In genomic region chr1:209652873-209653401, GRCh38 we compare ENCODE assay signal across 10 cellular contexts. TPM values are rescaled to one million over a fixed set of nuclear protein-coding genes. Genes with fewer than 3 reads are reported as not detected.
DNase-seq lines count a peak whose midpoint lies in the region; ATAC-seq, FAIRE-seq and TF ChIP-seq lines count a peak whose summit lies in the region.
"Had no signal": no experiment of that assay in that cellular context is flagged by ENCODE, and none has a peak within 500 bp of the region (broad histone marks: within the 10 kb centered on the region; RNA-seq: fewer than 3 reads in every experiment).

No MANE protein-coding gene starts in this region.

- no peaks in the 10 kb centered on the region for H3K36me3 Mint-ChIP-seq in GM23338 (ENCODE audit: low read depth)
- H3K36me3 Mint-ChIP-seq in natural killer cell treated with Interleukin-12 subunit alpha and Interleukin-12 subunit beta and Interleukin-15 and Interleukin-18, amount 100 ng/mL, for 72 hours: no peaks in the 10 kb centered on the region
- H3K36me3 Mint-ChIP-seq: activated naive CD4-positive, alpha-beta T cell treated with anti-CD3 and anti-CD28 coated beads, Interleukin-2, amount 50 U/mL, for 24 hours had no signal

- H3K27ac Mint-ChIP-seq in GM23338: no peak overlapping the region
- no peak overlapping the region for H3K27ac Mint-ChIP-seq in natural killer cell treated with Interleukin-12 subunit alpha and Interleukin-12 subunit beta and Interleukin-15 and Interleukin-18, amount 100 ng/mL, for 72 hours
- H3K27ac Mint-ChIP-seq: activated naive CD4-positive, alpha-beta T cell treated with anti-CD3 and anti-CD28 coated beads, Interleukin-2, amount 50 U/mL, for 24 hours had no signal

- ATAC-seq in A549 (peak; percentile 10 to 18; a peak in 3 of 6 replicates), GM23338 (peak; percentile 98)
- no peak for ATAC-seq in natural killer cell treated with Interleukin-12 subunit alpha and Interleukin-12 subunit beta and Interleukin-15 and Interleukin-18, amount 100 ng/mL, for 72 hours

- POLR2A ChIA-PET in A549 (lab: Yijun Ruan, JAX): interaction anchor here (0.6 kb wide), 1 partner anchor 1568 kb away, joined by 3 read pairs; no protein-coding TSS in a partner anchor

- peaks cover 8% of the 10 kb centered on the region for H3K27me3 Mint-ChIP-seq in GM23338 (ENCODE audit: insufficient read depth, low read depth, poor library complexity)
- peaks cover 0 to 2% of the 10 kb centered on the region in 2 donors for H3K27me3 Mint-ChIP-seq in natural killer cell treated with Interleukin-12 subunit alpha and Interleukin-12 subunit beta and Interleukin-15 and Interleukin-18, amount 100 ng/mL, for 72 hours
- H3K27me3 Mint-ChIP-seq: activated naive CD4-positive, alpha-beta T cell treated with anti-CD3 and anti-CD28 coated beads, Interleukin-2, amount 50 U/mL, for 24 hours had no signal

- FAIRE-seq in A549 (lab: Jason Lieb, UNC) (peak; percentile 18), RCC 7860 (lab: Jason Lieb, UNC) (peak; percentile 96)

- peak overlapping the region; percentile 84 for H2AFZ ChIP-seq in GM23338

- CTCF ChIA-PET in A549 (lab: Yijun Ruan, JAX): interaction anchor here (0.8 to 4.2 kb wide), 8 partner anchors 20 to 158 kb away, joined by 3 to 20 read pairs (median 4); no protein-coding TSS in a partner anchor

- H3K36me3 ChIP-seq in GM23338 (ENCODE audit: insufficient read depth): no peaks in the 10 kb centered on the region
- H3K36me3 ChIP-seq: tibial artery had no signal

- no peak for TF ChIP-seq RAD21 in A549 (conservative IDR thresholded peaks at IDR 0.05 in 1 of 2, IDR thresholded peaks at IDR 0.05 in 1 of 2)

- TF ChIP-seq CTCF in A549 (IDR thresholded peaks at IDR 0.05) (no peak), GM23338 (conservative IDR thresholded peaks at IDR 0.05; ENCODE audit: low read depth in 2 of 2) (no peak)

- DNase-seq in A549 (ENCODE audit: low read depth in 1 of 2, low spot score in 1 of 2): peak in 1 of 2 experiments; percentile 60
- peak; percentile 66 for DNase-seq in GM23338 (ENCODE audit: low spot score)
- DNase-seq in RCC 7860 (ENCODE audit: low spot score): peak; percentile 95
- DNase-seq in astrocyte of the hippocampus (ENCODE audit: low read depth, low spot score): peak; percentile 96
- peak; percentile 34 to 63 (median 53) for DNase-seq in stimulated activated CD4-positive, alpha-beta T cell treated with anti-CD3 and anti-CD28 coated beads, TNF-alpha, amount 100 ng/mL, for 48 hours (ENCODE audit: low read depth in 3 of 3)
- DNase-seq in SKM-1 (lab: John Stamatoyannopoulos, UW; ENCODE audit: unreplicated experiment): no peak
- no peak for DNase-seq in natural killer cell treated with Interleukin-12 subunit alpha and Interleukin-12 subunit beta and Interleukin-15 and Interleukin-18, amount 100 ng/mL, for 72 hours (ENCODE audit: low spot score)

- no peaks in the 10 kb centered on the region for H3K9me3 ChIP-seq in A549
- H3K9me3 ChIP-seq: tibial artery had no signal

- peaks cover 17% of the 10 kb centered on the region for H3K4me1 Mint-ChIP-seq in GM23338
- H3K4me1 Mint-ChIP-seq in natural killer cell treated with Interleukin-12 subunit alpha and Interleukin-12 subunit beta and Interleukin-15 and Interleukin-18, amount 100 ng/mL, for 72 hours (ENCODE audit: low read depth in 2 of 2): peaks cover 9 to 19% of the 10 kb centered on the region in 2 donors

- WGBS in A549 (ENCODE audit: missing lambda C conversion rate): 44% methylated on average over 3 of the region's 3 CpGs

- H3K27ac ChIP-seq in A549 (peak overlapping the region; percentile 73 to 81; a peak in 5 of 6 replicates), GM23338 (ENCODE audit: low read depth) (no peak overlapping the region), layer of hippocampus (ENCODE audit: low read depth, low read length) (peak overlapping the region; percentile 21)
- H3K27ac ChIP-seq: tibial artery had no signal

- no peak overlapping the region for H3K4me3 Mint-ChIP-seq in GM23338
- H3K4me3 Mint-ChIP-seq in natural killer cell treated with Interleukin-12 subunit alpha and Interleukin-12 subunit beta and Interleukin-15 and Interleukin-18, amount 100 ng/mL, for 72 hours: no peak overlapping the region
- H3K4me3 Mint-ChIP-seq: activated naive CD4-positive, alpha-beta T cell treated with anti-CD3 and anti-CD28 coated beads, Interleukin-2, amount 50 U/mL, for 24 hours had no signal

- H4K20me1 ChIP-seq in GM23338 (replicated peaks; ENCODE audit: insufficient read depth): no peaks in the 10 kb centered on the region

- H3K4me3 ChIP-seq in A549 (no peak overlapping the region), GM23338 (no peak overlapping the region)
- H3K4me3 ChIP-seq: tibial artery had no signal

- TF ChIP-seq EP300 in A549 (IDR thresholded peaks at IDR 0.05): no peak

- no peaks in the 10 kb centered on the region; the same call in 2 of the 3 replicates for H3K9me3 Mint-ChIP-seq in GM23338
- H3K9me3 Mint-ChIP-seq in natural killer cell treated with Interleukin-12 subunit alpha and Interleukin-12 subunit beta and Interleukin-15 and Interleukin-18, amount 100 ng/mL, for 72 hours: no peaks in the 10 kb centered on the region
- H3K9me3 Mint-ChIP-seq: activated naive CD4-positive, alpha-beta T cell treated with anti-CD3 and anti-CD28 coated beads, Interleukin-2, amount 50 U/mL, for 24 hours had no signal

- H3K4me1 ChIP-seq in A549: peaks cover 71% of the 10 kb centered on the region
- H3K4me1 ChIP-seq in GM23338 (ENCODE audit: insufficient read depth): peaks cover 7% of the 10 kb centered on the region

- H3F3A ChIP-seq in GM23338 (replicated peaks; ENCODE audit: low read depth): no peaks in the 10 kb centered on the region

- no peaks in the 10 kb centered on the region for H3K9me2 ChIP-seq in GM23338 (ENCODE audit: insufficient read depth)

- no peaks in the 10 kb centered on the region for H3K27me3 ChIP-seq in GM23338 (ENCODE audit: insufficient read depth)
- H3K27me3 ChIP-seq in layer of hippocampus (ENCODE audit: control insufficient read depth, insufficient read depth, low read length): no peaks in the 10 kb centered on the region

- peak overlapping the region; percentile 73 for H3K4me2 ChIP-seq in A549
- 0 out of 2 replicates have a peak overlapping the region, but pooled peaks have one; percentile 1 for H3K4me2 ChIP-seq in GM23338

- H3K79me2 ChIP-seq in GM23338 (replicated peaks; ENCODE audit: insufficient read depth): no peaks in the 10 kb centered on the region

- no peak for TF ChIP-seq POLR2A in A549 (IDR thresholded peaks at IDR 0.05; ENCODE audit: low read length)

TF ChIP-seq in GM23338, 12 proteins besides CTCF, POLR2A, EP300 and RAD21 (continues in another document):
- no peak for TF ChIP-seq EZH2 (IDR thresholded peaks at IDR 0.05; ENCODE audit: low read depth, unreplicated experiment)

RNA-seq across cellular contexts. Expression of gene LAMB3, which starts 0.7 kb away (rescaled TPM):
- polyA plus RNA-seq in A549 (2011; rRNA removed): 7.3 and 11.6 TPM in 2 replicates
- 5.8 and 6.5 TPM in 2 replicates for polyA plus RNA-seq in A549 (2012; cell fraction: cytosol; rRNA removed)
- 19.8 and 28.4 TPM in 2 replicates for polyA plus RNA-seq in A549 (2012; cell fraction: nucleus; rRNA removed)
- 8.1 to 11.1 TPM (median 9.1 TPM) in 3 replicates for polyA plus RNA-seq in A549 (2017; fragmentation: RNase III; extraction: RNeasy Plus Mini Kit Qiagen cat#74134 plus additional on column Dnase treatment)
- 15.0 and 19.3 TPM in 2 replicates for polyA minus RNA-seq in A549 (2011; rRNA and poly(A)+ RNA removed)
- 0.52 and 0.93 TPM in 2 replicates for total RNA-seq in GM23338 (2014; rRNA removed; shearing (Covaris generic))
- 0.05 and 0.19 TPM in 2 replicates for polyA plus RNA-seq in GM23338 (2016; fragmentation: Nextera tagmentation; extraction: Ambion mirVana)
- total RNA-seq in natural killer cell treated with Interleukin-12 subunit alpha and Interleukin-12 subunit beta and Interleukin-15 and Interleukin-18, amount 100 ng/mL, for 72 hours: 1 to 10 TPM; 1.1 to 1.2 TPM

RNA-seq across cellular contexts. Expression of gene G0S2, which starts 22.3 kb away (rescaled TPM):
- polyA plus RNA-seq in A549 (2011; rRNA removed) (1.0 and 1.1 TPM in 2 replicates), A549 (2017; fragmentation: RNase III; extraction: RNeasy Plus Mini Kit Qiagen cat#74134 plus additional on column Dnase treatment) (2.5 to 3.3 TPM (median 3.0 TPM) in 3 replicates), GM23338 (2016; fragmentation: Nextera tagmentation; extraction: Ambion mirVana) (6.0 and 8.2 TPM in 2 replicates)
- polyA plus RNA-seq in A549 (2012; cell fraction: cytosol; rRNA removed): 1.6 TPM in 2 replicates
- polyA plus RNA-seq in A549 (2012; cell fraction: nucleus; rRNA removed): 0.95 and 1.9 TPM in 2 replicates
- polyA minus RNA-seq in A549 (2011; rRNA and poly(A)+ RNA removed): 0.54 TPM in 1 of 2 replicates, not detected in the other
- total RNA-seq in GM23338 (2014; rRNA removed; shearing (Covaris generic)): 0.43 and 3.2 TPM in 2 replicates
- 1 to 10 TPM; 2.3 to 3.3 TPM for total RNA-seq in natural killer cell treated with Interleukin-12 subunit alpha and Interleukin-12 subunit beta and Interleukin-15 and Interleukin-18, amount 100 ng/mL, for 72 hours

RNA-seq across cellular contexts. Expression of gene HSD11B1, which starts 51.7 kb away (rescaled TPM):
- polyA plus RNA-seq in A549 (2011; rRNA removed): 0.17 TPM in 1 of 2 replicates, not detected in the other
- not detected in 2 replicates for polyA plus RNA-seq in A549 (2012; cell fraction: cytosol; rRNA removed)
- not detected in 2 replicates for polyA plus RNA-seq in A549 (2012; cell fraction: nucleus; rRNA removed)
- not detected in 3 replicates for polyA plus RNA-seq in A549 (2017; fragmentation: RNase III; extraction: RNeasy Plus Mini Kit Qiagen cat#74134 plus additional on column Dnase treatment)
- not detected in 2 replicates for polyA minus RNA-seq in A549 (2011; rRNA and poly(A)+ RNA removed)
- not detected in 2 replicates for total RNA-seq in GM23338 (2014; rRNA removed; shearing (Covaris generic))
- not detected in 2 replicates for polyA plus RNA-seq in GM23338 (2016; fragmentation: Nextera tagmentation; extraction: Ambion mirVana)
- under 1 TPM in 1 of 2 donors, not detected in 1; 0.43 TPM for total RNA-seq in natural killer cell treated with Interleukin-12 subunit alpha and Interleukin-12 subunit beta and Interleukin-15 and Interleukin-18, amount 100 ng/mL, for 72 hours

Comparison
In these comparisons a context has a peak if more than half of its experiments do, and no peak if none do; other contexts are left out.
1. ATAC-seq: peak in A549 (2 of 2) and GM23338 (single experiment); none in natural killer cell treated with Interleukin-12 subunit alpha and Interleukin-12 subunit beta and Interleukin-15 and Interleukin-18, amount 100 ng/mL, for 72 hours (0 of 2).
2. DNase-seq: peak in GM23338 (single experiment), RCC 7860 (single experiment), astrocyte of the hippocampus (single experiment) and stimulated activated CD4-positive, alpha-beta T cell treated with anti-CD3 and anti-CD28 coated beads, TNF-alpha, amount 100 ng/mL, for 48 hours (3 of 3); none in SKM-1 (single experiment) and natural killer cell treated with Interleukin-12 subunit alpha and Interleukin-12 subunit beta and Interleukin-15 and Interleukin-18, amount 100 ng/mL, for 72 hours (single experiment).